Comparison of ENCODE assay signal across 24 cellular contexts in genomic region chrX:97882306-97882705, GRCh38.
"Had no signal": no experiment of that assay in that cellular context is flagged by ENCODE, and none has a peak within 500 bp of the region (broad histone marks: within the 10 kb centered on the region; RNA-seq: fewer than 3 reads in every experiment).

No MANE protein-coding gene starts in this region.

- ATAC-seq: activated CD8-positive, alpha-beta T cell treated with anti-CD3 and anti-CD28 coated beads, Interleukin-2, amount 10 ng/mL, durations not matched to agents 7 days and 5 days; activated naive CD8-positive, alpha-beta T cell treated with anti-CD3 and anti-CD28 coated beads, Interleukin-2, amount 50 U/mL, for 24 hours; activated T-cell treated with anti-CD3 and anti-CD28 coated beads, Interleukin-2, amount 50 U/mL, for 4 hours; left lobe of liver; right cardiac atrium had no signal

- H3K27me3 ChIP-seq: brain microvascular endothelial cell, esophagus squamous epithelium, neural progenitor cell, thyroid gland had no signal

- DNase-seq: activated CD4-positive, alpha-beta T cell treated with anti-CD3 and anti-CD28 coated beads, Interleukin-2, amount 10 ng/mL, durations not matched to agents 24 days and 14 days; activated CD8-positive, alpha-beta T cell treated with anti-CD3 and anti-CD28 coated beads, Interleukin-2, amount 10 ng/mL, durations not matched to agents 7 days and 5 days; activated naive CD4-positive, alpha-beta T cell treated with anti-CD3 and anti-CD28 coated beads, Interleukin-2, amount 10 ng/mL, durations not matched to agents 7 days and 5 days; activated naive CD8-positive, alpha-beta T cell treated with anti-CD3 and anti-CD28 coated beads, Interleukin-2, amount 50 U/mL, for 24 hours; activated T-cell treated with anti-CD3 and anti-CD28 coated beads, Interleukin-2, amount 50 U/mL, for 4 hours; aorta; brain microvascular endothelial cell; esophagus squamous epithelium; foreskin melanocyte; glutamatergic neuron; hypothalamus; kidney; midbrain; right cardiac atrium; stimulated activated CD4-positive, alpha-beta T cell treated with anti-CD3 and anti-CD28 coated beads, Interleukin-2, amount 100 ng/mL, for 24 hours; stimulated activated naive CD4-positive, alpha-beta T cell treated with Interleukin-2 at 50 U/mL for 16 hours; T-helper 1 cell; T-helper 9 cell; thyroid gland had no signal

- H3K4me3 ChIP-seq: coronary artery, esophagus squamous epithelium, neural progenitor cell, prostate gland, thyroid gland had no signal

- H3K27ac ChIP-seq: brain microvascular endothelial cell, coronary artery, esophagus squamous epithelium, neural progenitor cell, prostate gland, thyroid gland had no signal

- H3K9ac ChIP-seq: neural progenitor cell had no signal

- H3K9me3 ChIP-seq: esophagus squamous epithelium, prostate gland, thyroid gland had no signal

- H3K36me3 ChIP-seq: brain microvascular endothelial cell, esophagus squamous epithelium, neural progenitor cell, prostate gland, thyroid gland had no signal

- H3K4me1 ChIP-seq: esophagus squamous epithelium, neural progenitor cell, prostate gland, thyroid gland had no signal

- FAIRE-seq: kidney, urothelium cell line had no signal

- H3K4me2 ChIP-seq: neural progenitor cell had no signal
